1 cellular context compared by ENCODE assay signal in the genomic region with DNA sequence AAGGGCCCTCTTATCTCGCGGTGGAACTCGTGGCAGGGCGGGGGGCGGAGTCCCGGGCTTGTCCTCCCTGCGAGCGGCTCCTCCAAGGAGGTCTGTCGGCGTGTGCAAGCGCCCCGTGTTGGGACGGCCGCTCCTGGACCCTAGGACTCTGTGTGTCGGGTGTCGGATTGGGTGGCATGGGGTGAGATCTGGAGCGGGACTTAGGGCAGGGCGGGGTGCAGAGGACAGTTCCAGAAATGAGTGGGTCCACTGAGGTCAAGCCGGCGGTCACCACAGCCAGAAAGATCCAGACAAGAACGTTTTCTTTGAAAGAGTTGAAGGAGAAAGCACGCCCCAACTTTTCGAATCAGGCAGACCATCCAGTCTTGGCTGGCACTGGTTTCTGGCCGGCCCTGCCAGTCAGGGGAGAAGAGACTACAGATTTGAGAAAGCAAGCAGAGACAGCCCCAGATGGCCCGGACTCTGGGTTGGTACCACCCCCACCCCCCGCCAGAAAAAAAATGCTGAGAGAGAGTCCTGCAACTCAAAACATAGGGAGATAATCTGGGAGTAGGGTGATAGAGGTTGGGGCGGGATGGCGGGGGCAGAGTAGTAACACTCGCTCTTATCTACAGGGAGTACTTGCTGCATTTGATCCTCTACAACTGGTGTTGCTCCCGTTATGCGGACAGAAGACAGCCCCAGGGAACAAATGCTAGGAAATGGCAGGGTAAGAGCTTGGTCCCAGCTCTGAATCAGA.
A peak's percentile ranks its signal among the peaks of the same experiment; 100 is the strongest.
TF ChIP-seq lines count a peak whose summit lies in the region.

No MANE protein-coding gene starts in this region.

TF ChIP-seq in GM12878, 131 proteins besides CTCF, POLR2A, EP300 and RAD21:
- TF ChIP-seq DPF2 (IDR thresholded peaks at IDR 0.05) (0 out of 2 replicates have a peak, but pooled peaks have one; percentile 10), NR2F1 (conservative IDR thresholded peaks at IDR 0.05) (peak; percentile 47; the same call in 1 of the 2 replicates), ESRRA (IDR thresholded peaks at IDR 0.05; ENCODE audit: low read length) (no peak), PAX8 (IDR thresholded peaks at IDR 0.05) (no peak), ETV6 (conservative IDR thresholded peaks at IDR 0.05 in 1 of 2, IDR thresholded peaks at IDR 0.05 in 1 of 2; ENCODE audit: borderline replicate concordance in 1 of 2, low read depth in 1 of 2) (no peak), HDGF (IDR thresholded peaks at IDR 0.05) (0 out of 2 replicates have a peak, but pooled peaks have one; percentile 23), RCOR1 (conservative IDR thresholded peaks at IDR 0.05; ENCODE audit: low read depth, low read length) (no peak), BHLHE40 (IDR thresholded peaks at IDR 0.05; ENCODE audit: borderline replicate concordance in 1 of 2, low read depth in 2 of 2, low read length in 1 of 2) (no peak), RELA (IDR thresholded peaks at IDR 0.05; ENCODE audit: borderline replicate concordance, partially characterized antibody) (no peak)
- TF ChIP-seq, protein P1, sequence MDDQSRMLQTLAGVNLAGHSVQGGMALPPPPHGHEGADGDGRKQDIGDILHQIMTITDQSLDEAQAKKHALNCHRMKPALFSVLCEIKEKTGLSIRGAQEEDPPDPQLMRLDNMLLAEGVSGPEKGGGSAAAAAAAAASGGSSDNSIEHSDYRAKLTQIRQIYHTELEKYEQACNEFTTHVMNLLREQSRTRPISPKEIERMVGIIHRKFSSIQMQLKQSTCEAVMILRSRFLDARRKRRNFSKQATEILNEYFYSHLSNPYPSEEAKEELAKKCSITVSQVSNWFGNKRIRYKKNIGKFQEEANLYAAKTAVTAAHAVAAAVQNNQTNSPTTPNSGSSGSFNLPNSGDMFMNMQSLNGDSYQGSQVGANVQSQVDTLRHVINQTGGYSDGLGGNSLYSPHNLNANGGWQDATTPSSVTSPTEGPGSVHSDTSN (IDR thresholded peaks at IDR 0.05; ENCODE audit: insufficient replicate concordance, low read depth, low read length) = no peak
- TF ChIP-seq, protein P2, sequence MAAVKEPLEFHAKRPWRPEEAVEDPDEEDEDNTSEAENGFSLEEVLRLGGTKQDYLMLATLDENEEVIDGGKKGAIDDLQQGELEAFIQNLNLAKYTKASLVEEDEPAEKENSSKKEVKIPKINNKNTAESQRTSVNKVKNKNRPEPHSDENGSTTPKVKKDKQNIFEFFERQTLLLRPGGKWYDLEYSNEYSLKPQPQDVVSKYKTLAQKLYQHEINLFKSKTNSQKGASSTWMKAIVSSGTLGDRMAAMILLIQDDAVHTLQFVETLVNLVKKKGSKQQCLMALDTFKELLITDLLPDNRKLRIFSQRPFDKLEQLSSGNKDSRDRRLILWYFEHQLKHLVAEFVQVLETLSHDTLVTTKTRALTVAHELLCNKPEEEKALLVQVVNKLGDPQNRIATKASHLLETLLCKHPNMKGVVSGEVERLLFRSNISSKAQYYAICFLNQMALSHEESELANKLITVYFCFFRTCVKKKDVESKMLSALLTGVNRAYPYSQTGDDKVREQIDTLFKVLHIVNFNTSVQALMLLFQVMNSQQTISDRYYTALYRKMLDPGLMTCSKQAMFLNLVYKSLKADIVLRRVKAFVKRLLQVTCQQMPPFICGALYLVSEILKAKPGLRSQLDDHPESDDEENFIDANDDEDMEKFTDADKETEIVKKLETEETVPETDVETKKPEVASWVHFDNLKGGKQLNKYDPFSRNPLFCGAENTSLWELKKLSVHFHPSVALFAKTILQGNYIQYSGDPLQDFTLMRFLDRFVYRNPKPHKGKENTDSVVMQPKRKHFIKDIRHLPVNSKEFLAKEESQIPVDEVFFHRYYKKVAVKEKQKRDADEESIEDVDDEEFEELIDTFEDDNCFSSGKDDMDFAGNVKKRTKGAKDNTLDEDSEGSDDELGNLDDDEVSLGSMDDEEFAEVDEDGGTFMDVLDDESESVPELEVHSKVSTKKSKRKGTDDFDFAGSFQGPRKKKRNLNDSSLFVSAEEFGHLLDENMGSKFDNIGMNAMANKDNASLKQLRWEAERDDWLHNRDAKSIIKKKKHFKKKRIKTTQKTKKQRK (IDR thresholded peaks at IDR 0.05; ENCODE audit: low read depth, low read length) = no peak
